Comparison of ENCODE assay signal across 8 cellular contexts in genomic region chr5:124743534-124744169, GRCh38. TPM values are rescaled to one million over a fixed set of nuclear protein-coding genes. Genes with fewer than 3 reads are reported as not detected.
DNase-seq lines count a peak whose midpoint lies in the region; ATAC-seq and TF ChIP-seq lines count a peak whose summit lies in the region.

No MANE protein-coding gene starts in this region.

- WGBS in adrenal gland, 4 donors, result 8 to 20% (median 15%) methylated on average over 7 of the region's 7 CpGs

- peak overlapping the region; percentile 22 to 73 (median 56) for H3K4me3 ChIP-seq in adrenal gland
- H3K4me3 ChIP-seq in tibial artery, result peak overlapping the region; percentile 50 to 53

- no peaks in the 10 kb centered on the region for H3K27me3 ChIP-seq in adrenal gland
- H3K27me3 ChIP-seq in layer of hippocampus (ENCODE audit: control insufficient read depth, insufficient read depth, low read length), result no peaks in the 10 kb centered on the region
- no peaks in the 10 kb centered on the region for H3K27me3 ChIP-seq in tibial artery

- ATAC-seq in HG02798 (IDR thresholded peaks at IDR 0.05; ENCODE audit: poor library complexity, unreplicated experiment), result no peak

- TF ChIP-seq POLR2A in adrenal gland (IDR thresholded peaks at IDR 0.05), result no peak

- H3K27ac ChIP-seq in adrenal gland, result peak overlapping the region; percentile 52 to 91 (median 88)
- H3K27ac ChIP-seq in layer of hippocampus (ENCODE audit: low read depth, low read length), result peak overlapping the region; percentile 89
- peak overlapping the region; percentile 81 to 83 for H3K27ac ChIP-seq in tibial artery

- TF ChIP-seq CTCF in adrenal gland (IDR thresholded peaks at IDR 0.05) (no peak), tibial artery (IDR thresholded peaks at IDR 0.05) (no peak)

- H3K36me3 ChIP-seq in adrenal gland (replicated peaks in 1 of 2) (no peaks in the 10 kb centered on the region), tibial artery (no peaks in the 10 kb centered on the region)

- DNase-seq in NCI-H1417 (lab: John Stamatoyannopoulos, UW) (peak; percentile 19 to 53 (median 37)), NCI-H1417 treated with DMSO at 0.1 percent for 48 hours (lab: John Stamatoyannopoulos, UW) (no peak), adrenal gland (no peak), tibial artery (no peak), NCI-H187 treated with DMSO at 0.1 percent for 48 hours (lab: John Stamatoyannopoulos, UW) (no peak), COLO829 (ENCODE audit: low spot score) (no peak)

- intact Hi-C loops in adrenal gland (cut with DNase I), result no loop called here
- intact Hi-C loops in tibial artery (cut with DNase I; ENCODE audit: low total_unique reads), result no loop called here

- no peaks in the 10 kb centered on the region for H3K9me3 ChIP-seq in adrenal gland (replicated peaks in 1 of 3)
- H3K9me3 ChIP-seq in tibial artery, result no peaks in the 10 kb centered on the region

- peaks cover 24 to 53% of the 10 kb centered on the region in 2 donors for H3K4me1 ChIP-seq in adrenal gland (replicated peaks in 1 of 2)
- peaks cover 0 to 28% (median 10%) of the 10 kb centered on the region in 4 donors for H3K4me1 ChIP-seq in tibial artery

RNA-seq across cellular contexts. Expression of gene ZNF608, which starts 2.8 kb away (rescaled TPM):
- total RNA-seq in adrenal gland, result 10 to 100 TPM; 15.5 to 55.0 (median 29.1) TPM
- 10 to 100 TPM; 14.4 to 30.3 (median 16.7) TPM for polyA plus RNA-seq in adrenal gland

Comparison
In these comparisons a context has a peak if more than half of its experiments do, and no peak if none do; other contexts are left out.
1. DNase-seq: peak in NCI-H1417 (3 of 3); none in NCI-H1417 treated with DMSO at 0.1 percent for 48 hours (single experiment), adrenal gland (0 of 7), tibial artery (0 of 2), NCI-H187 treated with DMSO at 0.1 percent for 48 hours (single experiment) and COLO829 (single experiment).
2. Peak in every context shown above with its lines, with median percentiles within 50 percentile points of each other: H3K27ac ChIP-seq.